1 cellular context compared by ENCODE assay signal in genomic region chr19:14333101-14333871, GRCh38.
TF ChIP-seq lines count a peak whose summit lies in the region.

No MANE protein-coding gene starts in this region.

TF ChIP-seq in HEK293, 187 proteins besides CTCF, POLR2A, EP300 and RAD21 (continued from another document):
- peak; percentile 64 for TF ChIP-seq ZNF362 (tag by site-specific recombination; IDR thresholded peaks at IDR 0.05)
- TF ChIP-seq GLIS1 (tag by site-specific recombination; IDR thresholded peaks at IDR 0.05) = peak; percentile 22; the same call in 1 of the 2 replicates
- peak; percentile 67; the same call in 1 of the 2 replicates for TF ChIP-seq GLIS2 (tag by site-specific recombination; IDR thresholded peaks at IDR 0.05)
- TF ChIP-seq IKZF3 (tag by site-specific recombination; IDR thresholded peaks at IDR 0.05) = 0 out of 2 replicates have a peak, but pooled peaks have one; percentile 28
- no peak for TF ChIP-seq ZNF768 (tag by site-specific recombination; IDR thresholded peaks at IDR 0.05)
- 0 out of 2 replicates have a peak, but pooled peaks have one; percentile 54 for TF ChIP-seq ZNF561 (tag by site-specific recombination; IDR thresholded peaks at IDR 0.05; ENCODE audit: borderline replicate concordance)
